Comparison of ENCODE assay signal across 8 cellular contexts in the genomic region with DNA sequence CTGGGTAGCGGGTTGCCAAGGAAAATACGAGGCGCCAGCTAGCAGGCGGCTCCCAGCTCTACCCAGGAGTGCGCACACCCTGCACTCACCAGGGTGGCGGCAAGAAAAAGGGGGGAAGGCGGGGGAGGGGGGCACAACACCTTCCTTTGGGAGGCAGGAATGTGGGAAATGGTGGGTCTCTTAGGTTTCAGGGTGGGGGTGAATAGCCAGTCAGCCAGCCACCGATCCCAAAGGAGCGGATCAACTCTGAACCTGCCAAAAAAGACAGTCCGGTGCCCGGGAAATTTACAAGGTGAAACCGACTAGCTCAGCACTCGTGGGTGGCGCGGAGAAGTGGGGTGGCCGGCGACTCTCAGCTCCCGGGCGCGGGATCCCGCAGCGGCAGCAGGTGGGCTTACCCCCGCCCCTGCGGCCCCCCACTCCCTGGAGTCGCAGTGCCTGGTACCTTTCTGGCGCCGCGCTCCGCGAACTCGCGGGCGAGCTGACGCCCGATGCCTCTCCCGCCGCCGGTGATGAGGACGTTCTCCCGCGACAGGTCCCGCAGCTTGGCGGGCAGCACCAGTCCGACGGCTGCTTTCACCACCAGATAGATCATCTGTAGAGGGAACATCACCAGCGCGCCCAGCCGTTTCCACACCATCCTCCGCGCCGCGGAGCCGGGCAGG. TPM values are rescaled to one million over a fixed set of nuclear protein-coding genes. Genes with fewer than 3 reads are reported as not detected.
A peak's percentile ranks its signal among the peaks of the same experiment; 100 is the strongest.
DNase-seq lines count a peak whose midpoint lies in the region; ATAC-seq and TF ChIP-seq lines count a peak whose summit lies in the region.

No MANE protein-coding gene starts in this region.

- no peak for TF ChIP-seq CTCF in fibroblast of pulmonary artery (IDR thresholded peaks at IDR 0.05; ENCODE audit: low read length, missing control alignments)
- no peak for TF ChIP-seq CTCF in ovary (IDR thresholded peaks at IDR 0.05)

- peak overlapping the region; percentile 80 to 86 for H3K27ac ChIP-seq in ovary

- no peaks in the 10 kb centered on the region for H3K27me3 Mint-ChIP-seq in activated T-cell treated with anti-CD3 and anti-CD28 coated beads, Interleukin-2, amount 50 U/mL, for 24 hours

- peak overlapping the region; percentile 95 for H3K4me3 Mint-ChIP-seq in activated T-cell treated with anti-CD3 and anti-CD28 coated beads, Interleukin-2, amount 50 U/mL, for 24 hours

- intact Hi-C loops in ovary (cut with DNase I) = loop anchor here (2.0 to 10.0 kb wide), 8 partner anchors 62 to 302 kb away; no protein-coding TSS in a partner anchor

- peaks cover 72% of the 10 kb centered on the region for H3K4me1 Mint-ChIP-seq in activated T-cell treated with anti-CD3 and anti-CD28 coated beads, Interleukin-2, amount 50 U/mL, for 24 hours (ENCODE audit: low read depth)

- no peaks in the 10 kb centered on the region for H3K9me3 Mint-ChIP-seq in activated T-cell treated with anti-CD3 and anti-CD28 coated beads, Interleukin-2, amount 50 U/mL, for 24 hours

- peaks cover 9% of the 10 kb centered on the region for H3K4me1 ChIP-seq in ovary (ENCODE audit: insufficient read depth)

- peak overlapping the region; percentile 96 for H3K27ac Mint-ChIP-seq in activated T-cell treated with anti-CD3 and anti-CD28 coated beads, Interleukin-2, amount 50 U/mL, for 24 hours

- H3K9me3 ChIP-seq in ovary = no peaks in the 10 kb centered on the region

- peaks cover 46% of the 10 kb centered on the region for H3K36me3 Mint-ChIP-seq in activated T-cell treated with anti-CD3 and anti-CD28 coated beads, Interleukin-2, amount 50 U/mL, for 24 hours (ENCODE audit: low read depth)

- no peak for TF ChIP-seq POLR2A in ovary (IDR thresholded peaks at IDR 0.05)

- 0 to 1% (median 1%) methylated on average over 32 to 53 of the region's 53 CpGs for WGBS in ovary, 3 donors

- DNase-seq in stimulated activated CD4-positive, alpha-beta T cell treated with anti-CD3 and anti-CD28 coated beads, Interleukin-15, amount 100 ng/mL, for 24 hours = peak; percentile 60
- no peak for DNase-seq in stimulated activated CD4-positive, alpha-beta T cell treated with anti-CD3 and anti-CD28 coated beads, Interleukin-12 subunit alpha, Interleukin-12 subunit beta, amount 100 ng/mL, for 4 hours
- peak; percentile 64 for DNase-seq in activated T-cell treated with anti-CD3 and anti-CD28 coated beads, Interleukin-2, amount 50 U/mL, for 24 hours
- DNase-seq in fibroblast of pulmonary artery (ENCODE audit: low read depth) = no peak
- DNase-seq in ovary = peak in 3 of 5 donors; percentile 52 to 70 (median 63)
- no peak for DNase-seq in SKM-1 (lab: John Stamatoyannopoulos, UW; ENCODE audit: unreplicated experiment)

- H3K27me3 ChIP-seq in ovary = no peaks in the 10 kb centered on the region

- no peak for ATAC-seq in HG03521 (IDR thresholded peaks at IDR 0.05; ENCODE audit: unreplicated experiment)
- no peak for ATAC-seq in HG02885 (IDR thresholded peaks at IDR 0.05; ENCODE audit: poor library complexity, unreplicated experiment)

- H3K36me3 ChIP-seq in ovary = no peaks in the 10 kb centered on the region

- TF ChIP-seq EP300 in ovary (IDR thresholded peaks at IDR 0.05) = no peak

- H3K4me3 ChIP-seq in fibroblast of pulmonary artery (replicated peaks; ENCODE audit: low read depth, low read length) (peak overlapping the region; percentile 71), ovary (peak overlapping the region; percentile 80)

RNA-seq across cellular contexts. Expression of gene DHRS3, which starts 1.2 kb away (rescaled TPM):
- total RNA-seq in ovary = 10 to 100 TPM; 25.8 to 92.3 (median 57.8) TPM
- 10 to 100 TPM; 32.5 to 33.8 TPM for polyA plus RNA-seq in ovary

RNA-seq across cellular contexts. Expression of gene AADACL4, which starts 27.0 kb away (rescaled TPM):
- not detected for total RNA-seq in ovary
- polyA plus RNA-seq in ovary = under 1 TPM in 1 of 2 donors, not detected in 1; 0.38 TPM

Comparison
In these comparisons a context has a peak if more than half of its experiments do, and no peak if none do; other contexts are left out.
1. DNase-seq: peak in stimulated activated CD4-positive, alpha-beta T cell treated with anti-CD3 and anti-CD28 coated beads, Interleukin-15, amount 100 ng/mL, for 24 hours (single experiment), activated T-cell treated with anti-CD3 and anti-CD28 coated beads, Interleukin-2, amount 50 U/mL, for 24 hours (single experiment) and ovary (3 of 5); none in stimulated activated CD4-positive, alpha-beta T cell treated with anti-CD3 and anti-CD28 coated beads, Interleukin-12 subunit alpha, Interleukin-12 subunit beta, amount 100 ng/mL, for 4 hours (single experiment), fibroblast of pulmonary artery (single experiment) and SKM-1 (single experiment).